Comparison of ENCODE assay signal across 1 cellular context in genomic region chr11:128871165-128871564, GRCh38.
TF ChIP-seq lines count a peak whose summit lies in the region.

No MANE protein-coding gene starts in this region.

TF ChIP-seq in SK-N-SH, 30 proteins besides CTCF, POLR2A, EP300 and RAD21 (continued from another document):
- TF ChIP-seq REST (IDR thresholded peaks at IDR 0.05; ENCODE audit: low read depth, low read length) (no peak), EZH2phosphoT487 (IDR thresholded peaks at IDR 0.05; ENCODE audit: borderline replicate concordance, low read depth) (no peak), GABPA (IDR thresholded peaks at IDR 0.05; ENCODE audit: low read depth) (no peak), TEAD4 (IDR thresholded peaks at IDR 0.05; ENCODE audit: borderline replicate concordance, insufficient read depth) (no peak), ELF1 (IDR thresholded peaks at IDR 0.05) (no peak), FOXM1 (IDR thresholded peaks at IDR 0.05; ENCODE audit: low read depth) (no peak), POLR2AphosphoS5 (IDR thresholded peaks at IDR 0.05; ENCODE audit: low read depth, low read length) (no peak), JUND (IDR thresholded peaks at IDR 0.05) (no peak), FOXJ3 (CRISPR knock-in tag; IDR thresholded peaks at IDR 0.05) (no peak), TAF1 (IDR thresholded peaks at IDR 0.05; ENCODE audit: borderline replicate concordance, low read depth, low read length) (no peak), RFX5 (IDR thresholded peaks at IDR 0.05; ENCODE audit: low read length) (no peak), ZBTB33 (IDR thresholded peaks at IDR 0.05; ENCODE audit: borderline replicate concordance, low read depth) (no peak)
- TF ChIP-seq, protein P1, sequence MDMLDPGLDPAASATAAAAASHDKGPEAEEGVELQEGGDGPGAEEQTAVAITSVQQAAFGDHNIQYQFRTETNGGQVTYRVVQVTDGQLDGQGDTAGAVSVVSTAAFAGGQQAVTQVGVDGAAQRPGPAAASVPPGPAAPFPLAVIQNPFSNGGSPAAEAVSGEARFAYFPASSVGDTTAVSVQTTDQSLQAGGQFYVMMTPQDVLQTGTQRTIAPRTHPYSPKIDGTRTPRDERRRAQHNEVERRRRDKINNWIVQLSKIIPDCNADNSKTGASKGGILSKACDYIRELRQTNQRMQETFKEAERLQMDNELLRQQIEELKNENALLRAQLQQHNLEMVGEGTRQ (IDR thresholded peaks at IDR 0.05; ENCODE audit: borderline replicate concordance, low read depth, low read length), result no peak
- TF ChIP-seq, protein P2, sequence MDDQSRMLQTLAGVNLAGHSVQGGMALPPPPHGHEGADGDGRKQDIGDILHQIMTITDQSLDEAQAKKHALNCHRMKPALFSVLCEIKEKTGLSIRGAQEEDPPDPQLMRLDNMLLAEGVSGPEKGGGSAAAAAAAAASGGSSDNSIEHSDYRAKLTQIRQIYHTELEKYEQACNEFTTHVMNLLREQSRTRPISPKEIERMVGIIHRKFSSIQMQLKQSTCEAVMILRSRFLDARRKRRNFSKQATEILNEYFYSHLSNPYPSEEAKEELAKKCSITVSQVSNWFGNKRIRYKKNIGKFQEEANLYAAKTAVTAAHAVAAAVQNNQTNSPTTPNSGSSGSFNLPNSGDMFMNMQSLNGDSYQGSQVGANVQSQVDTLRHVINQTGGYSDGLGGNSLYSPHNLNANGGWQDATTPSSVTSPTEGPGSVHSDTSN (IDR thresholded peaks at IDR 0.05), result no peak
